Comparison of ENCODE assay signal across 8 cellular contexts in genomic region chr9:128690684-128691034, GRCh38. TPM values are rescaled to one million over a fixed set of nuclear protein-coding genes. Genes with fewer than 3 reads are reported as not detected.
DNase-seq lines count a peak whose midpoint lies in the region; ATAC-seq and TF ChIP-seq lines count a peak whose summit lies in the region.

No MANE protein-coding gene starts in this region.

- H3K4me1 ChIP-seq in BE2C = peaks cover 6% of the 10 kb centered on the region
- peaks cover 46% of the 10 kb centered on the region for H3K4me1 ChIP-seq in Loucy (ENCODE audit: insufficient read depth, low read length, poor library complexity, severe bottlenecking)
- peaks cover 25 to 35% of the 10 kb centered on the region in 2 donors for H3K4me1 ChIP-seq in duodenal mucosa (ENCODE audit: control insufficient read depth in 1 of 2, insufficient read depth in 2 of 2, low read length in 2 of 2)

- H3K9me3 Mint-ChIP-seq in natural killer cell treated with Interleukin-12 subunit alpha and Interleukin-12 subunit beta and Interleukin-15 and Interleukin-18, amount 100 ng/mL, for 72 hours = no peaks in the 10 kb centered on the region

- peak overlapping the region; percentile 90 to 96 for H3K27ac Mint-ChIP-seq in natural killer cell treated with Interleukin-12 subunit alpha and Interleukin-12 subunit beta and Interleukin-15 and Interleukin-18, amount 100 ng/mL, for 72 hours

- H3K27ac ChIP-seq in duodenal mucosa (ENCODE audit: low read depth, low read length) = no peak overlapping the region

- no peak for ATAC-seq in natural killer cell treated with Interleukin-12 subunit alpha and Interleukin-12 subunit beta and Interleukin-15 and Interleukin-18, amount 100 ng/mL, for 72 hours

- H3K4me3 Mint-ChIP-seq in natural killer cell treated with Interleukin-12 subunit alpha and Interleukin-12 subunit beta and Interleukin-15 and Interleukin-18, amount 100 ng/mL, for 72 hours = peak overlapping the region; percentile 100

- H3K9ac ChIP-seq in Loucy (ENCODE audit: low read depth, low read length, poor library complexity, severe bottlenecking) (peak overlapping the region; percentile 96), duodenal mucosa (ENCODE audit: low read depth in 1 of 2, low read length in 2 of 2) (peak overlapping the region; percentile 82 to 89)

- no peaks in the 10 kb centered on the region for H3F3A ChIP-seq in Loucy (ENCODE audit: low read depth)

- peak overlapping the region; percentile 95 for H3K4me2 ChIP-seq in Loucy (ENCODE audit: low read depth, low read length, poor library complexity, severe bottlenecking)

- no peaks in the 10 kb centered on the region for H3K27me3 Mint-ChIP-seq in natural killer cell treated with Interleukin-12 subunit alpha and Interleukin-12 subunit beta and Interleukin-15 and Interleukin-18, amount 100 ng/mL, for 72 hours

- peaks cover 37 to 42% of the 10 kb centered on the region in 2 donors for H3K4me1 Mint-ChIP-seq in natural killer cell treated with Interleukin-12 subunit alpha and Interleukin-12 subunit beta and Interleukin-15 and Interleukin-18, amount 100 ng/mL, for 72 hours (ENCODE audit: low read depth in 2 of 2)

- H3K9me3 ChIP-seq in BE2C (no peaks in the 10 kb centered on the region), Loucy (ENCODE audit: insufficient read depth, low read depth, low read length) (no peaks in the 10 kb centered on the region), duodenal mucosa (ENCODE audit: control insufficient read depth in 1 of 2, low read length in 2 of 2) (no peaks in the 10 kb centered on the region)

- peaks cover 33% of the 10 kb centered on the region for H3K36me3 Mint-ChIP-seq in natural killer cell treated with Interleukin-12 subunit alpha and Interleukin-12 subunit beta and Interleukin-15 and Interleukin-18, amount 100 ng/mL, for 72 hours

- no peak overlapping the region for H2AFZ ChIP-seq in Loucy (ENCODE audit: low read length)

- no peaks in the 10 kb centered on the region for H3K27me3 ChIP-seq in BE2C
- H3K27me3 ChIP-seq in Loucy (ENCODE audit: insufficient read depth, low read length, poor library complexity, severe bottlenecking) = no peaks in the 10 kb centered on the region
- no peaks in the 10 kb centered on the region for H3K27me3 ChIP-seq in duodenal mucosa (ENCODE audit: control insufficient read depth in 1 of 2, insufficient read depth in 2 of 2, low read length in 2 of 2)

- peaks cover 44% of the 10 kb centered on the region for H4K20me1 ChIP-seq in Loucy (ENCODE audit: insufficient read depth, low read length, poor library complexity, severe bottlenecking)

- H3K9me2 ChIP-seq in Loucy (replicated peaks; ENCODE audit: low read depth, low read length) = no peaks in the 10 kb centered on the region

- DNase-seq in BE2C (no peak), cortex of kidney (lab: John Stamatoyannopoulos, UW) (no peak), GM20000 (ENCODE audit: low spot score) (no peak), T1000 (lab: John Stamatoyannopoulos, UW) (no peak), dedifferentiated amniotic fluid mesenchymal stem cell (ENCODE audit: extremely low spot score) (no peak)
- DNase-seq in natural killer cell treated with Interleukin-12 subunit alpha and Interleukin-12 subunit beta and Interleukin-15 and Interleukin-18, amount 100 ng/mL, for 72 hours (ENCODE audit: low spot score) = no peak

- no peak for TF ChIP-seq CTCF in BE2C (IDR thresholded peaks at IDR 0.05; ENCODE audit: low read depth, low read length)
- no peak for TF ChIP-seq CTCF in Loucy (conservative IDR thresholded peaks at IDR 0.05; ENCODE audit: low read length)
- TF ChIP-seq CTCF in GM20000 (IDR thresholded peaks at IDR 0.05; ENCODE audit: extremely low read depth, missing control alignments) = no peak

- peaks cover 76% of the 10 kb centered on the region for H3K79me2 ChIP-seq in Loucy (ENCODE audit: insufficient read depth, low read length)

- H3K36me3 ChIP-seq in BE2C (peaks cover 50% of the 10 kb centered on the region), Loucy (ENCODE audit: insufficient read depth, low read length) (peaks cover 38% of the 10 kb centered on the region), duodenal mucosa (ENCODE audit: control insufficient read depth in 1 of 2, insufficient read depth in 2 of 2, low read length in 2 of 2) (peaks cover 14 to 35% of the 10 kb centered on the region in 2 donors)

- H3K4me3 ChIP-seq in BE2C (ENCODE audit: low read depth, low read length) (peak overlapping the region; percentile 93), Loucy (ENCODE audit: low read length, poor library complexity, severe bottlenecking) (peak overlapping the region; percentile 95), duodenal mucosa (ENCODE audit: low read depth in 1 of 2, low read length in 2 of 2) (peak overlapping the region; percentile 94 to 98)

RNA-seq across cellular contexts. Expression of gene SET, which starts 1.6 kb away (rescaled TPM):
- 442 TPM for polyA plus RNA-seq in BE2C (2012; ENCODE audit: insufficient read depth, insufficient read length, low read depth)
- 100 to 1,000 TPM; 495 to 800 TPM for total RNA-seq in natural killer cell treated with Interleukin-12 subunit alpha and Interleukin-12 subunit beta and Interleukin-15 and Interleukin-18, amount 100 ng/mL, for 72 hours

RNA-seq across cellular contexts. Expression of gene PKN3, which starts 11.6 kb away (rescaled TPM):
- 8.3 TPM for polyA plus RNA-seq in BE2C (2012; ENCODE audit: insufficient read depth, insufficient read length, low read depth)
- total RNA-seq in natural killer cell treated with Interleukin-12 subunit alpha and Interleukin-12 subunit beta and Interleukin-15 and Interleukin-18, amount 100 ng/mL, for 72 hours = 1 to 10 TPM; 7.0 to 8.0 TPM

RNA-seq across cellular contexts. Expression of gene ZDHHC12, which starts 33.3 kb away (rescaled TPM):
- polyA plus RNA-seq in BE2C (2012; ENCODE audit: insufficient read depth, insufficient read length, low read depth) = 13.5 TPM
- total RNA-seq in natural killer cell treated with Interleukin-12 subunit alpha and Interleukin-12 subunit beta and Interleukin-15 and Interleukin-18, amount 100 ng/mL, for 72 hours = 10 to 100 TPM; 56.3 to 72.3 TPM

RNA-seq across cellular contexts. Expression of gene DYNC2I2, which starts 34.0 kb away (rescaled TPM):
- polyA plus RNA-seq in BE2C (2012; ENCODE audit: insufficient read depth, insufficient read length, low read depth) = 84.7 TPM
- total RNA-seq in natural killer cell treated with Interleukin-12 subunit alpha and Interleukin-12 subunit beta and Interleukin-15 and Interleukin-18, amount 100 ng/mL, for 72 hours = 10 to 100 TPM; 23.7 to 62.6 TPM
